22 cellular contexts compared by ENCODE assay signal in genomic region chr1:240109920-240110685, GRCh38. TPM values are rescaled to one million over a fixed set of nuclear protein-coding genes. Genes with fewer than 3 reads are reported as not detected.
A peak's percentile ranks its signal among the peaks of the same experiment; 100 is the strongest.
DNase-seq lines count a peak whose midpoint lies in the region; ATAC-seq and TF ChIP-seq lines count a peak whose summit lies in the region.
"Had no signal": no experiment of that assay in that cellular context is flagged by ENCODE, and none has a peak within 500 bp of the region (broad histone marks: within the 10 kb centered on the region; RNA-seq: fewer than 3 reads in every experiment).

No MANE protein-coding gene starts in this region.

- H3K4me1 Mint-ChIP-seq in activated CD4-positive, alpha-beta T cell treated with anti-CD3 and anti-CD28 coated beads, Interleukin-2, amount 10 ng/mL, durations not matched to agents 7 days and 5 days: no peaks in the 10 kb centered on the region
- H3K4me1 Mint-ChIP-seq: activated naive CD8-positive, alpha-beta T cell treated with anti-CD3 and anti-CD28 coated beads, Interleukin-2, amount 50 U/mL, for 24 hours; naive B cell had no signal

- H3K9ac ChIP-seq in IMR-90 (ENCODE audit: low read depth, low read length): no peak overlapping the region
- H3K9ac ChIP-seq in rectal smooth muscle tissue (ENCODE audit: low read length): no peak overlapping the region

- TF ChIP-seq POLR2A in IMR-90 (IDR thresholded peaks at IDR 0.05; ENCODE audit: low read depth, low read length): no peak

- H3K4ac ChIP-seq in IMR-90 (ENCODE audit: low read depth, low read length): no peak overlapping the region

- CTCF ChIA-PET in IMR-90 (lab: Yijun Ruan, JAX): no interaction called here
- CTCF ChIA-PET in activated CD4-positive, alpha-beta T cell treated with anti-CD3 and anti-CD28 coated beads, Interleukin-2, amount 10 ng/mL, durations not matched to agents 7 days and 5 days (lab: Charles Lee): no interaction called here

- H3K4me1 ChIP-seq in IMR-90 (ENCODE audit: control insufficient read depth, insufficient read depth, low read length): peaks cover 10% of the 10 kb centered on the region
- H3K4me1 ChIP-seq in rectal smooth muscle tissue (ENCODE audit: control insufficient read depth, insufficient read depth, low read length): no peaks in the 10 kb centered on the region
- H3K4me1 ChIP-seq: gastroesophageal sphincter, prostate gland had no signal

- no peak overlapping the region for H4K8ac ChIP-seq in IMR-90 (ENCODE audit: low read depth in 2 of 2, low read length in 2 of 2)

- POLR2A ChIA-PET in IMR-90 (lab: Charles Lee; ENCODE audit: unreplicated experiment): no interaction called here
- POLR2A ChIA-PET in activated CD4-positive, alpha-beta T cell treated with anti-CD3 and anti-CD28 coated beads, Interleukin-2, amount 10 ng/mL, durations not matched to agents 7 days and 5 days (lab: Charles Lee): no interaction called here

- peaks cover 48% of the 10 kb centered on the region; the same call in 1 of the 2 replicates for H4K20me1 ChIP-seq in IMR-90 (ENCODE audit: insufficient read depth, low read length)

- no peaks in the 10 kb centered on the region for H3K27me3 Mint-ChIP-seq in activated CD4-positive, alpha-beta T cell treated with anti-CD3 and anti-CD28 coated beads, Interleukin-2, amount 10 ng/mL, durations not matched to agents 7 days and 5 days

- TF ChIP-seq RAD21 in IMR-90 (IDR thresholded peaks at IDR 0.05; ENCODE audit: low read length): no peak

- H3K27ac ChIP-seq in IMR-90 (ENCODE audit: insufficient read depth, low read length) (no peak overlapping the region), rectal smooth muscle tissue (ENCODE audit: low read depth, low read length) (peak overlapping the region; percentile 38)
- H3K27ac ChIP-seq: gastroesophageal sphincter, prostate gland had no signal

- H2BK15ac ChIP-seq in IMR-90 (ENCODE audit: low read depth, low read length): no peak overlapping the region

- no peaks in the 10 kb centered on the region for H3K9me3 Mint-ChIP-seq in activated CD4-positive, alpha-beta T cell treated with anti-CD3 and anti-CD28 coated beads, Interleukin-2, amount 10 ng/mL, durations not matched to agents 7 days and 5 days
- H3K9me3 Mint-ChIP-seq: activated naive CD8-positive, alpha-beta T cell treated with anti-CD3 and anti-CD28 coated beads, Interleukin-2, amount 50 U/mL, for 24 hours had no signal

- H3K4me3 ChIP-seq in IMR-90 (ENCODE audit: insufficient read depth, low read depth, low read length) (no peak overlapping the region), rectal smooth muscle tissue (ENCODE audit: low read length) (no peak overlapping the region)
- H3K4me3 ChIP-seq: gastroesophageal sphincter, HAP-1, prostate gland had no signal

- H2BK20ac ChIP-seq in IMR-90 (ENCODE audit: low read depth, low read length): no peak overlapping the region

- H3K79me1 ChIP-seq in IMR-90 (ENCODE audit: low read depth in 1 of 2, low read length in 2 of 2): peaks cover 16 to 48% of the 10 kb centered on the region in 2 experiments

- H3K14ac ChIP-seq in IMR-90 (replicated peaks; ENCODE audit: low read depth, low read length): peak overlapping the region; percentile 40

- H3K27me3 ChIP-seq in IMR-90 (ENCODE audit: control insufficient read depth, insufficient read depth, low read length) (no peaks in the 10 kb centered on the region; the same call in 1 of the 2 replicates), rectal smooth muscle tissue (ENCODE audit: control insufficient read depth, insufficient read depth, low read length) (no peaks in the 10 kb centered on the region)
- H3K27me3 ChIP-seq: gastroesophageal sphincter had no signal

- ATAC-seq in IMR-90 (ENCODE audit: low read depth): no peak
- ATAC-seq in left colon: peak; percentile 57
- ATAC-seq in GM21825 (IDR thresholded peaks at IDR 0.05; ENCODE audit: unreplicated experiment): no peak
- ATAC-seq: activated naive CD8-positive, alpha-beta T cell treated with anti-CD3 and anti-CD28 coated beads, Interleukin-2, amount 50 U/mL, for 24 hours; gastroesophageal sphincter; left ventricle myocardium superior had no signal

- no peaks in the 10 kb centered on the region for H3K9me3 ChIP-seq in IMR-90 (ENCODE audit: control insufficient read depth, insufficient read depth, low read length)
- H3K9me3 ChIP-seq: gastroesophageal sphincter, HAP-1, prostate gland had no signal

- BruUV-seq in IMR-90 (replicated peaks; lab: Mats Ljungman, UMichigan): no TSS peak

- no peak overlapping the region for H2BK120ac ChIP-seq in IMR-90 (ENCODE audit: low read depth, low read length)

- no peak overlapping the region for H4K5ac ChIP-seq in IMR-90 (ENCODE audit: low read depth, low read length)

- H3K18ac ChIP-seq in IMR-90 (ENCODE audit: low read depth, low read length): no peak overlapping the region

- H3K4me3 Mint-ChIP-seq in activated CD4-positive, alpha-beta T cell treated with anti-CD3 and anti-CD28 coated beads, Interleukin-2, amount 10 ng/mL, durations not matched to agents 7 days and 5 days: no peak overlapping the region
- H3K4me3 Mint-ChIP-seq: activated naive CD8-positive, alpha-beta T cell treated with anti-CD3 and anti-CD28 coated beads, Interleukin-2, amount 50 U/mL, for 24 hours; naive B cell had no signal

- H3K23ac ChIP-seq in IMR-90 (ENCODE audit: low read depth, low read length): no peak overlapping the region

- 100% methylated on average over 2 of the region's 5 CpGs; no CpG with 5 or more reads in 1 of the 2 experiments for WGBS in IMR-90 (ENCODE audit: extremely low coverage in 2 of 2, insufficient read length in 1 of 2), 2 experiments

- no peak for TF ChIP-seq CTCF in IMR-90 (conservative IDR thresholded peaks at IDR 0.05; ENCODE audit: low read depth, low read length)

- H2BK5ac ChIP-seq in IMR-90 (ENCODE audit: low read depth, low read length, poor library complexity, severe bottlenecking): no peak overlapping the region

- in situ Hi-C loops in IMR-90 (cut with MboI; ENCODE audit: low sequenced_read_pairs): no loop called here

- no peaks in the 10 kb centered on the region for H3K36me3 Mint-ChIP-seq in activated CD4-positive, alpha-beta T cell treated with anti-CD3 and anti-CD28 coated beads, Interleukin-2, amount 10 ng/mL, durations not matched to agents 7 days and 5 days (ENCODE audit: low read depth)
- H3K36me3 Mint-ChIP-seq: naive B cell had no signal

- no peak overlapping the region for H2AFZ ChIP-seq in IMR-90 (replicated peaks; ENCODE audit: low read length, poor library complexity)

- no peak overlapping the region for H4K91ac ChIP-seq in IMR-90 (ENCODE audit: insufficient read depth, low read depth, low read length)

- dilution Hi-C loops in IMR-90 (cut with HindIII; ENCODE audit: low sequenced_read_pairs, unreplicated experiment): no loop called here

- no peak overlapping the region for H2AK9ac ChIP-seq in IMR-90 (replicated peaks; ENCODE audit: low read depth, low read length, poor library complexity)

- no peak overlapping the region for H3K56ac ChIP-seq in IMR-90 (ENCODE audit: extremely low read depth, insufficient read depth, low read length)

- peaks cover 8% of the 10 kb centered on the region for H3K9me1 ChIP-seq in IMR-90 (ENCODE audit: insufficient read depth, low read length)

- H3K36me3 ChIP-seq in IMR-90 (ENCODE audit: control insufficient read depth, insufficient read depth, low read length): no peaks in the 10 kb centered on the region
- H3K36me3 ChIP-seq in rectal smooth muscle tissue (ENCODE audit: control insufficient read depth, insufficient read depth, low read length): no peaks in the 10 kb centered on the region
- H3K36me3 ChIP-seq: gastroesophageal sphincter, HAP-1, prostate gland had no signal

- no peak overlapping the region for H2AK5ac ChIP-seq in IMR-90 (ENCODE audit: low read depth, low read length)

- no peak overlapping the region for H3K4me2 ChIP-seq in IMR-90 (ENCODE audit: low read depth, low read length)

- DNase-seq in IMR-90 (no peak), astrocyte of the hippocampus (ENCODE audit: low read depth, low spot score) (peak; percentile 72), left colon (no peak), activated gamma-delta T cell treated with Interleukin-2 at 50 U/mL for 16 hours (no peak), OCI-M2 (lab: John Stamatoyannopoulos, UW; ENCODE audit: unreplicated experiment) (no peak)
- DNase-seq in activated CD4-positive, alpha-beta T cell treated with anti-CD3 and anti-CD28 coated beads, Interleukin-2, amount 10 ng/mL, durations not matched to agents 7 days and 5 days: no peak
- DNase-seq: activated naive CD8-positive, alpha-beta T cell treated with anti-CD3 and anti-CD28 coated beads, Interleukin-2, amount 50 U/mL, for 24 hours; dermis blood vessel endothelial cell; KBM-7; left ventricle myocardium superior; naive B cell; NCI-H1048; NCI-H2081; NCI-H524; Right ventricle myocardium superior; T-helper 1 cell had no signal

- intact Hi-C loops in IMR-90 (cut with micrococcal nuclease): no loop called here
- intact Hi-C loops in left colon (cut with DNase I, micrococcal nuclease): no loop called here

- no peak overlapping the region for H3K27ac Mint-ChIP-seq in activated CD4-positive, alpha-beta T cell treated with anti-CD3 and anti-CD28 coated beads, Interleukin-2, amount 10 ng/mL, durations not matched to agents 7 days and 5 days
- H3K27ac Mint-ChIP-seq: activated naive CD8-positive, alpha-beta T cell treated with anti-CD3 and anti-CD28 coated beads, Interleukin-2, amount 50 U/mL, for 24 hours; naive B cell had no signal

TF ChIP-seq in IMR-90, 13 proteins besides CTCF, POLR2A, EP300 and RAD21:
- TF ChIP-seq RFX5 (IDR thresholded peaks at IDR 0.05; ENCODE audit: low read depth, low read length) (no peak), USF2 (IDR thresholded peaks at IDR 0.05; ENCODE audit: low read depth, low read length) (no peak), CEBPB (IDR thresholded peaks at IDR 0.05; ENCODE audit: low read depth, low read length) (peak; percentile 57), MXI1 (IDR thresholded peaks at IDR 0.05; ENCODE audit: borderline replicate concordance, low read depth, low read length) (no peak), MAZ (IDR thresholded peaks at IDR 0.05; ENCODE audit: borderline replicate concordance, low read depth, low read length) (no peak)
TF ChIP-seq in IMR-90: peak in this region for 1.

RNA-seq across cellular contexts. Expression of gene FMN2, which starts 18.4 kb away (rescaled TPM):
- 35.8 and 50.0 TPM in 2 replicates for total RNA-seq in IMR-90 (2012; rRNA removed)
- 20.1 and 29.0 TPM in 2 replicates for polyA plus RNA-seq in IMR-90 (2012; rRNA removed)
- polyA plus RNA-seq in IMR-90 (2012; cell fraction: cytosol; rRNA removed): 4.7 and 5.4 TPM in 2 replicates
- 7.2 and 9.7 TPM in 2 replicates for polyA plus RNA-seq in IMR-90 (2012; cell fraction: nucleus; rRNA removed; ENCODE audit: low replicate concordance)
- total RNA-seq in left colon: 1 to 10 TPM; 2.6 to 3.0 TPM
- total RNA-seq in activated CD4-positive, alpha-beta T cell treated with anti-CD3 and anti-CD28 coated beads, Interleukin-2, amount 10 ng/mL, durations not matched to agents 7 days and 5 days: not detected
- total RNA-seq: activated CD8-positive, alpha-beta memory T cell treated with anti-CD3 and anti-CD28 coated beads for 36 hours; left ventricle myocardium superior; Right ventricle myocardium superior had no signal
